Comparison of ENCODE assay signal across 13 cellular contexts in the genomic region with DNA sequence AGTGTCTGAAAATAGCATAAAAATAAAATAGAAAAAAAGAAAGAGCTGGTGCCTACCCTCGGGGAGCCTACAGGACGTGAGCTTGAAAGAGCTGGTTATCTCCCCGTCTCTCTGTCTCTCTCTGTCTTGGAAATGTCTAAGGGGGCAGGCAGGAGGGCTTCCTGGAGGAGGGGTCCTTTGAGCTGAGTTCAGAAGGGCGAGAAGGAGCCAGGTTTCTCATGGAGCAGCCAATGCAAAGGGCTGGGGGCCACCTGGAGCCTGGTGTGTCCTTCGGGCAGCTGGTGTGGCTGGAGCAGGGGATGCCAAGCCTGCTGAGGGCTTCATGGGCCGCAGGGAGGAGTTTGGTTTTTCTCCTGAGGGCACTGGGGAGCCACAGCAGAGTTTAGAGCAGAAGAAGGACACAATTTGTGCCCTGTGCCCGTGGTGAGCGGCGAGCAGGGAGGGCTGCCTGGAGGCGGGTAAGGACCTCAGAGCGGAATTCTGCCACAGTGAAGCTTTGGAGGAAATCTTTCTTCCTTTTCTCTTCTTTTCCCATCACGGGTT. TPM values are rescaled to one million over a fixed set of nuclear protein-coding genes. Genes with fewer than 3 reads are reported as not detected.
A peak's percentile ranks its signal among the peaks of the same experiment; 100 is the strongest.
DNase-seq lines count a peak whose midpoint lies in the region; ATAC-seq and TF ChIP-seq lines count a peak whose summit lies in the region.
"Had no signal": no experiment of that assay in that cellular context is flagged by ENCODE, and none has a peak within 500 bp of the region (broad histone marks: within the 10 kb centered on the region; RNA-seq: fewer than 3 reads in every experiment).

No MANE protein-coding gene starts in this region.

- no peak overlapping the region for H3K27ac ChIP-seq in A673 (ENCODE audit: low read depth, low read length, poor library complexity, severe bottlenecking)
- H3K27ac ChIP-seq in HCT116 (ENCODE audit: low read depth, low read length): no peak overlapping the region; the same call in 1 of the 2 replicates
- H3K27ac ChIP-seq in dorsolateral prefrontal cortex: peak overlapping the region in 20 of 59 donors; percentile 1 to 84 (median 58)
- H3K27ac ChIP-seq: neutrophil, SJCRH30 had no signal

- CTCF ChIA-PET in A673 (lab: Charles Lee) (interaction anchor here (0.6 kb wide), 1 partner anchor 288 kb away, joined by 3 read pairs; no protein-coding TSS in a partner anchor), HCT116 (lab: Charles Lee) (no interaction called here)

- peak overlapping the region; percentile 85 for H3K4me2 ChIP-seq in HCT116 (ENCODE audit: low read length)

- no peak for DNase-seq in A673 (ENCODE audit: low spot score)
- DNase-seq in HCT116 (ENCODE audit: low read depth, low spot score): no peak
- DNase-seq in dorsolateral prefrontal cortex: no peak
- DNase-seq in nephron progenitor cell: no peak
- no peak for DNase-seq in cortex of kidney (lab: John Stamatoyannopoulos, UW)
- no peak for DNase-seq in Kasumi-1 (lab: John Stamatoyannopoulos, UW)
- DNase-seq in foreskin melanocyte: no peak
- DNase-seq: activated effector memory CD4-positive, alpha-beta T cell treated with Interleukin-2 at 50 U/mL for 16 hours; SJCRH30 had no signal

- H3K9me2 ChIP-seq in HCT116 (ENCODE audit: insufficient read depth): no peaks in the 10 kb centered on the region

- no TSS peak for BruUV-seq in A673 (replicated peaks; lab: Mats Ljungman, UMichigan)
- no TSS peak for BruUV-seq in HCT116 (replicated peaks; lab: Mats Ljungman, UMichigan)

- H3K79me2 ChIP-seq in HCT116 (ENCODE audit: insufficient read depth, low read length): no peaks in the 10 kb centered on the region

- peaks cover 7% of the 10 kb centered on the region for H3K4me1 ChIP-seq in A673 (ENCODE audit: insufficient read depth, low read length, poor library complexity, severe bottlenecking)
- H3K4me1 ChIP-seq in HCT116 (ENCODE audit: control insufficient read depth in 1 of 2, insufficient read depth in 2 of 2, low read length in 2 of 2): peaks cover 5 to 15% of the 10 kb centered on the region in 2 experiments

- H3K27me3 ChIP-seq in A673 (replicated peaks; ENCODE audit: insufficient read depth, low read depth, low read length, poor library complexity): no peaks in the 10 kb centered on the region
- no peaks in the 10 kb centered on the region for H3K27me3 ChIP-seq in HCT116 (ENCODE audit: insufficient read depth, low read length)
- H3K27me3 ChIP-seq in dorsolateral prefrontal cortex: no peaks in the 10 kb centered on the region

- RAD21 ChIA-PET in HCT116 (lab: Charles Lee; ENCODE audit: low non-redundant PET in 1 of 2, low total read pairs in 2 of 2, uncharacterized antibody in 2 of 2, unreplicated experiment in 2 of 2): no interaction called here

- H3K9me3 Mint-ChIP-seq in nephron progenitor cell: peaks cover 2% of the 10 kb centered on the region
- no peaks in the 10 kb centered on the region for H3K9me3 Mint-ChIP-seq in activated T-helper 17 cell treated with anti-CD3 and anti-CD28 coated beads, Interleukin-2, amount 50 U/mL, for 72 hours
- H3K9me3 Mint-ChIP-seq: activated CD4-positive, alpha-beta memory T cell treated with anti-CD3 and anti-CD28 coated beads for 36 hours had no signal

- intact Hi-C loops in A673 (cut with micrococcal nuclease; ENCODE audit: unreplicated experiment) (no loop called here), HCT116 (cut with micrococcal nuclease) (no loop called here), dorsolateral prefrontal cortex (cut with DNase I) (no loop called here)

- H3K27ac Mint-ChIP-seq in nephron progenitor cell: peak overlapping the region; percentile 32
- no peak overlapping the region for H3K27ac Mint-ChIP-seq in activated T-helper 17 cell treated with anti-CD3 and anti-CD28 coated beads, Interleukin-2, amount 50 U/mL, for 72 hours
- H3K27ac Mint-ChIP-seq: activated CD4-positive, alpha-beta memory T cell treated with anti-CD3 and anti-CD28 coated beads for 36 hours had no signal

- H3K27me3 Mint-ChIP-seq in nephron progenitor cell (ENCODE audit: low read depth, poor library complexity): peaks cover 6% of the 10 kb centered on the region
- peaks cover 15% of the 10 kb centered on the region for H3K27me3 Mint-ChIP-seq in activated T-helper 17 cell treated with anti-CD3 and anti-CD28 coated beads, Interleukin-2, amount 50 U/mL, for 72 hours

- POLR2A ChIA-PET in A673 (lab: Charles Lee; ENCODE audit: low non-redundant PET): no interaction called here
- POLR2A ChIA-PET in HCT116 (lab: Charles Lee): no interaction called here

- no peak overlapping the region for H3K4me3 Mint-ChIP-seq in nephron progenitor cell
- no peak overlapping the region for H3K4me3 Mint-ChIP-seq in activated T-helper 17 cell treated with anti-CD3 and anti-CD28 coated beads, Interleukin-2, amount 50 U/mL, for 72 hours
- H3K4me3 Mint-ChIP-seq: activated CD4-positive, alpha-beta memory T cell treated with anti-CD3 and anti-CD28 coated beads for 36 hours had no signal

- H3K9me3 ChIP-seq in A673 (ENCODE audit: low read depth, low read length, poor library complexity, severe bottlenecking): no peaks in the 10 kb centered on the region
- no peaks in the 10 kb centered on the region for H3K9me3 ChIP-seq in HCT116 (ENCODE audit: control insufficient read depth in 1 of 2, insufficient read depth in 1 of 2, low read depth in 1 of 2, low read length in 2 of 2)
- H3K9me3 ChIP-seq: neutrophil, SJCRH30 had no signal

- no peak overlapping the region for H2AFZ ChIP-seq in HCT116 (ENCODE audit: low read depth, low read length, poor library complexity, severe bottlenecking)

- H4K20me1 ChIP-seq in HCT116 (ENCODE audit: insufficient read depth): no peaks in the 10 kb centered on the region

- TF ChIP-seq RAD21 in HCT116 (IDR thresholded peaks at IDR 0.05; ENCODE audit: low read depth): no peak

- TF ChIP-seq POLR2A in HCT116 (IDR thresholded peaks at IDR 0.05; ENCODE audit: borderline replicate concordance, extremely low read depth, insufficient read depth, insufficient read length): no peak

- TF ChIP-seq CTCF in A673 (conservative IDR thresholded peaks at IDR 0.05; ENCODE audit: low read depth, low read length): no peak
- no peak for TF ChIP-seq CTCF in HCT116 (IDR thresholded peaks at IDR 0.05 in 2 of 3, conservative IDR thresholded peaks at IDR 0.05 in 1 of 3; ENCODE audit: borderline replicate concordance in 1 of 3, insufficient read depth in 1 of 3, low read depth in 2 of 3, low read length in 2 of 3)
- TF ChIP-seq CTCF in dorsolateral prefrontal cortex (IDR thresholded peaks at IDR 0.05 in 54 of 56, conservative IDR thresholded peaks at IDR 0.05 in 2 of 56; ENCODE audit: low read depth in 1 of 56, partially characterized antibody in 56 of 56): no peak
- TF ChIP-seq CTCF in nephron progenitor cell (IDR thresholded peaks at IDR 0.05): no peak

- peaks cover 31% of the 10 kb centered on the region for H3K4me1 Mint-ChIP-seq in nephron progenitor cell
- H3K4me1 Mint-ChIP-seq in activated T-helper 17 cell treated with anti-CD3 and anti-CD28 coated beads, Interleukin-2, amount 50 U/mL, for 72 hours: no peaks in the 10 kb centered on the region

- ATAC-seq in HCT116: no peak
- ATAC-seq in activated T-helper 17 cell treated with anti-CD3 and anti-CD28 coated beads, Interleukin-2, amount 50 U/mL, for 72 hours (replicated peaks): no peak

- peak overlapping the region; percentile 39 for H3K4me3 ChIP-seq in A673 (ENCODE audit: low read depth, low read length, poor library complexity, severe bottlenecking)
- H3K4me3 ChIP-seq in HCT116 (replicated peaks in 1 of 2; ENCODE audit: low read depth in 1 of 2, low read length in 2 of 2): no peak overlapping the region
- H3K4me3 ChIP-seq in dorsolateral prefrontal cortex: peak overlapping the region; percentile 33 to 80 (median 65)
- H3K4me3 ChIP-seq: SJCRH30 had no signal

- H3K9ac ChIP-seq in HCT116 (ENCODE audit: low read length): no peak overlapping the region

- no peaks in the 10 kb centered on the region for H3K36me3 Mint-ChIP-seq in nephron progenitor cell (ENCODE audit: low read depth)
- H3K36me3 Mint-ChIP-seq in activated T-helper 17 cell treated with anti-CD3 and anti-CD28 coated beads, Interleukin-2, amount 50 U/mL, for 72 hours (ENCODE audit: low read depth): no peaks in the 10 kb centered on the region
- H3K36me3 Mint-ChIP-seq: activated CD4-positive, alpha-beta memory T cell treated with anti-CD3 and anti-CD28 coated beads for 36 hours had no signal

- no peaks in the 10 kb centered on the region for H3K36me3 ChIP-seq in A673 (ENCODE audit: insufficient read depth, low read length, poor library complexity, severe bottlenecking)
- H3K36me3 ChIP-seq in HCT116 (ENCODE audit: control insufficient read depth in 1 of 2, insufficient read depth in 2 of 2, low read length in 2 of 2): no peaks in the 10 kb centered on the region
- H3K36me3 ChIP-seq: neutrophil, SJCRH30 had no signal

TF ChIP-seq in HCT116, 20 proteins besides CTCF, POLR2A, EP300 and RAD21 (continues in another document):
- TF ChIP-seq SRF (IDR thresholded peaks at IDR 0.05; ENCODE audit: low read depth) (no peak), EZH2 (IDR thresholded peaks at IDR 0.05) (no peak), EZH2phosphoT487 (IDR thresholded peaks at IDR 0.05; ENCODE audit: borderline replicate concordance) (no peak), JUND (IDR thresholded peaks at IDR 0.05) (no peak), YY1 (IDR thresholded peaks at IDR 0.05; ENCODE audit: extremely low read depth, insufficient replicate concordance, low read depth, low read length) (no peak)

RNA-seq across cellular contexts. Expression of a gene that starts 38.6 kb away (rescaled TPM):
- total RNA-seq in A673 (2021) (0.64 and 0.68 TPM in 2 replicates), HCT116 (2021; ENCODE audit: unreplicated experiment) (12.2 TPM), dorsolateral prefrontal cortex (1 to 10 TPM in 86 of 120 experiments, under 1 TPM in 22, not detected in 12; 0.51 to 3.8 (median 1.4) TPM)
- 7.9 and 9.0 TPM in 2 replicates for polyA plus RNA-seq in HCT116 (2012)
- total RNA-seq in activated T-helper 17 cell treated with anti-CD3 and anti-CD28 coated beads, Interleukin-2, amount 50 U/mL, for 72 hours: not detected
- total RNA-seq: activated CD4-positive, alpha-beta memory T cell treated with anti-CD3 and anti-CD28 coated beads for 36 hours; lower leg skin had no signal

RNA-seq across cellular contexts. Expression of a gene that starts 49.0 kb away (rescaled TPM):
- total RNA-seq in A673 (2021): 69.4 and 88.6 TPM in 2 replicates
- 77.1 TPM for total RNA-seq in HCT116 (2021; ENCODE audit: unreplicated experiment)
- 87.0 and 88.0 TPM in 2 replicates for polyA plus RNA-seq in HCT116 (2012)
- total RNA-seq in dorsolateral prefrontal cortex: 10 to 100 TPM; 16.2 to 44.5 (median 25.3) TPM
- 10 to 100 TPM; 52.9 to 85.9 TPM for total RNA-seq in activated T-helper 17 cell treated with anti-CD3 and anti-CD28 coated beads, Interleukin-2, amount 50 U/mL, for 72 hours

RNA-seq across cellular contexts. Expression of a gene that starts 55.2 kb away (rescaled TPM):
- total RNA-seq in A673 (2021) (287 and 386 TPM in 2 replicates), HCT116 (2021; ENCODE audit: unreplicated experiment) (276 TPM), dorsolateral prefrontal cortex (100 to 1,000 TPM; 215 to 736 (median 434) TPM)
- 398 and 405 TPM in 2 replicates for polyA plus RNA-seq in HCT116 (2012)
- total RNA-seq in activated T-helper 17 cell treated with anti-CD3 and anti-CD28 coated beads, Interleukin-2, amount 50 U/mL, for 72 hours: 100 to 1,000 TPM; 150 to 172 TPM

RNA-seq across cellular contexts. Expression of a gene that starts 59.4 kb away (rescaled TPM):
- total RNA-seq in A673 (2021) (101 and 111 TPM in 2 replicates), HCT116 (2021; ENCODE audit: unreplicated experiment) (114 TPM), dorsolateral prefrontal cortex (100 to 1,000 TPM; 105 to 222 (median 151) TPM)
- polyA plus RNA-seq in HCT116 (2012): 110 and 137 TPM in 2 replicates
- 10 to 100 TPM; 51.5 to 87.9 TPM for total RNA-seq in activated T-helper 17 cell treated with anti-CD3 and anti-CD28 coated beads, Interleukin-2, amount 50 U/mL, for 72 hours

Comparison
In these comparisons a context has a peak if more than half of its experiments do, and no peak if none do; other contexts are left out.
1. H3K4me3 ChIP-seq: peak in A673 (single experiment) and dorsolateral prefrontal cortex (59 of 59); none in HCT116 (0 of 2).